In genomic region chr1:25616080-25616931, GRCh38 we compare ENCODE assay signal across 8 cellular contexts.
A peak's percentile ranks its signal among the peaks of the same experiment; 100 is the strongest.
DNase-seq lines count a peak whose midpoint lies in the region; ATAC-seq and TF ChIP-seq lines count a peak whose summit lies in the region.

MAN1C1 (plus strand) TSS chr1:25616791; CDS start chr1:25617798, 1,007 bp downstream.

- peak; percentile 47 for TF ChIP-seq CTCF in GM12874 (IDR thresholded peaks at IDR 0.05; ENCODE audit: insufficient read depth, low read depth, low read length)

- peak within 1 kb of the TSS; percentile 16 for H3K9ac ChIP-seq in iPS-15b (ENCODE audit: low read depth, low read length)

- peaks cover 27% of the 10 kb centered on the region for H3K27me3 ChIP-seq in iPS-15b (ENCODE audit: control insufficient read depth, insufficient read depth, low read length)

- no peaks in the 10 kb centered on the region for H3K36me3 ChIP-seq in iPS-15b (ENCODE audit: control insufficient read depth, insufficient read depth, low read length)

- peak; percentile 84 for DNase-seq in NCI-H2107 (lab: John Stamatoyannopoulos, UW)
- DNase-seq in UCSD-AML1 (lab: John Stamatoyannopoulos, UW; ENCODE audit: unreplicated experiment), result peak; percentile 92
- peak; percentile 45 for DNase-seq in brain pericyte (ENCODE audit: low read depth, low spot score)
- peak; percentile 14 for DNase-seq in skeletal muscle cell (ENCODE audit: low read depth)

- H3K4me3 ChIP-seq in iPS-15b (ENCODE audit: low read depth, low read length) (peak within 1 kb of the TSS; percentile 69), skeletal muscle cell (ENCODE audit: low read depth, low read length) (peak within 1 kb of the TSS; percentile 64)

- H3K4me1 ChIP-seq in iPS-15b (ENCODE audit: control insufficient read depth, insufficient read depth, low read length), result peaks cover 11% of the 10 kb centered on the region

- peak; percentile 64 for ATAC-seq in HG02840 (IDR thresholded peaks at IDR 0.05; ENCODE audit: low FRiP score, unreplicated experiment)
- no peak for ATAC-seq in HG03565 (IDR thresholded peaks at IDR 0.05; ENCODE audit: unreplicated experiment)

- no peaks in the 10 kb centered on the region for H3K9me3 ChIP-seq in iPS-15b (ENCODE audit: control insufficient read depth, insufficient read depth, low read length)

Comparison
In these comparisons a context has a peak if more than half of its experiments do, and no peak if none do; other contexts are left out.
1. DNase-seq: peak in every context shown above with its lines; median percentile 92 in UCSD-AML1; 84 in NCI-H2107; 45 in brain pericyte; 14 in skeletal muscle cell.